21 cellular contexts compared by ENCODE assay signal in genomic region chr11:40315122-40315521, GRCh38.
DNase-seq lines count a peak whose midpoint lies in the region; ATAC-seq, FAIRE-seq and TF ChIP-seq lines count a peak whose summit lies in the region.
"Had no signal": no experiment of that assay in that cellular context is flagged by ENCODE, and none has a peak within 500 bp of the region (broad histone marks: within the 10 kb centered on the region; RNA-seq: fewer than 3 reads in every experiment).

No MANE protein-coding gene starts in this region.

- DNase-seq in K562 (ENCODE audit: extremely low read depth in 1 of 4, low spot score in 3 of 4) (no peak), frontal cortex (ENCODE audit: low spot score in 2 of 2) (no peak), HTR-8/SVneo (ENCODE audit: insufficient read length, low spot score) (no peak), NCI-H2029 treated with DMSO at 0.1 percent for 48 hours (lab: John Stamatoyannopoulos, UW) (no peak)
- DNase-seq in effector memory CD4-positive, alpha-beta T cell, result no peak
- DNase-seq: AML-193; Caco-2; Calu3; CD4-positive, alpha-beta T cell; CD8-positive, alpha-beta T cell; DMS79 treated with DMSO at 0.1 percent for 48 hours; GDM1 had no signal

- no peak overlapping the region for H3K4me3 ChIP-seq in K562
- no peak overlapping the region for H3K4me3 ChIP-seq in effector memory CD4-positive, alpha-beta T cell (ENCODE audit: insufficient read depth, low read depth, low read length, poor library complexity, severe bottlenecking)
- H3K4me3 ChIP-seq: BLaER1 treated with 17β-estradiol and CSF1 and Interleukin-3, amounts not matched to agents 10 nM and 100 nM; GM12878 had no signal

- H3K27ac ChIP-seq in K562 (ENCODE audit: extremely low read depth, low read depth, low read length), result no peak overlapping the region
- H3K27ac ChIP-seq in effector memory CD4-positive, alpha-beta T cell (ENCODE audit: insufficient read depth, low read length, poor library complexity, severe bottlenecking), result no peak overlapping the region
- H3K27ac ChIP-seq: 22Rv1, C4-2B had no signal

- H3K79me2 ChIP-seq in K562 (ENCODE audit: control insufficient read depth, insufficient read depth, low read length), result no peaks in the 10 kb centered on the region

- TF ChIP-seq CTCF in K562 (IDR thresholded peaks at IDR 0.05 in 2 of 3, conservative IDR thresholded peaks at IDR 0.05 in 1 of 3; ENCODE audit: insufficient read depth in 2 of 3, low read depth in 1 of 3, low read length in 3 of 3), result no peak

- no peak for TF ChIP-seq RAD21 in K562 (CRISPR knock-in tag; conservative IDR thresholded peaks at IDR 0.05 in 1 of 2, IDR thresholded peaks at IDR 0.05 in 1 of 2)

- H3K9me3 ChIP-seq in K562 (replicated peaks; ENCODE audit: control insufficient read depth, insufficient read depth, low read depth, low read length), result no peaks in the 10 kb centered on the region
- H3K9me3 ChIP-seq in effector memory CD4-positive, alpha-beta T cell (ENCODE audit: control insufficient read depth, low read length), result no peaks in the 10 kb centered on the region
- H3K9me3 ChIP-seq: BLaER1 treated with 17β-estradiol and CSF1 and Interleukin-3, amounts not matched to agents 10 nM and 100 nM; Caco-2 had no signal

- H3K4me1 ChIP-seq in K562 (replicated peaks in 1 of 2; ENCODE audit: control insufficient read depth in 2 of 2, insufficient read depth in 2 of 2, low read length in 2 of 2), result no peaks in the 10 kb centered on the region
- no peaks in the 10 kb centered on the region for H3K4me1 ChIP-seq in effector memory CD4-positive, alpha-beta T cell (ENCODE audit: control insufficient read depth, insufficient read depth, low read length, poor library complexity, severe bottlenecking)
- H3K4me1 ChIP-seq: Caco-2 had no signal

- no peaks in the 10 kb centered on the region for H3K27me3 ChIP-seq in K562 (ENCODE audit: control insufficient read depth in 2 of 2, insufficient read depth in 2 of 2, low read length in 2 of 2)
- no peaks in the 10 kb centered on the region for H3K27me3 ChIP-seq in effector memory CD4-positive, alpha-beta T cell (replicated peaks; ENCODE audit: control insufficient read depth, insufficient read depth, low read length, poor library complexity, severe bottlenecking)
- H3K27me3 ChIP-seq: BLaER1 treated with 17β-estradiol and CSF1 and Interleukin-3, amounts not matched to agents 10 nM and 100 nM had no signal

- H4K20me1 ChIP-seq in K562 (replicated peaks; ENCODE audit: control insufficient read depth, insufficient read depth, low read length), result no peaks in the 10 kb centered on the region
- H4K20me1 ChIP-seq: BLaER1 treated with 17β-estradiol and CSF1 and Interleukin-3, amounts not matched to agents 10 nM and 100 nM had no signal

- no peak overlapping the region for H3K4me2 ChIP-seq in K562 (ENCODE audit: insufficient read depth, low read length)

- no peak overlapping the region for H2AFZ ChIP-seq in K562 (ENCODE audit: low read depth, low read length)

- FAIRE-seq in A204.1 (lab: Jason Lieb, UNC) (peak; percentile 48), G401.6 (lab: Jason Lieb, UNC) (peak; percentile 49), K562 (lab: Jason Lieb, UNC) (no peak), frontal cortex (lab: Jason Lieb, UNC) (peak; percentile 78), HTR-8/SVneo (lab: Jason Lieb, UNC) (no peak)
- FAIRE-seq: GM12878, GM12892, GM18507 had no signal

- intact Hi-C loops in K562 (cut with micrococcal nuclease), result no loop called here

- ATAC-seq in K562, result no peak
- no peak for ATAC-seq in GM21423 (IDR thresholded peaks at IDR 0.05; ENCODE audit: unreplicated experiment)
- ATAC-seq: CD8-positive, alpha-beta T cell; GM12878 had no signal

- no TSS peak for BruUV-seq in K562 (replicated peaks; lab: Mats Ljungman, UMichigan)

- in situ Hi-C loops in K562 (cut with MboI), result no loop called here

- H3K9me1 ChIP-seq in K562 (ENCODE audit: control insufficient read depth, insufficient read depth, low read length), result no peaks in the 10 kb centered on the region

- no peak for TF ChIP-seq EP300 in K562 (IDR thresholded peaks at IDR 0.05; ENCODE audit: low read length)

- WGBS in K562 (ENCODE audit: insufficient coverage, low coverage, missing lambda C conversion rate), result 0% methylated on average over 1 of the region's 1 CpG

- no peaks in the 10 kb centered on the region for H3K36me3 ChIP-seq in K562 (ENCODE audit: control insufficient read depth, insufficient read depth, low read length)
- no peaks in the 10 kb centered on the region for H3K36me3 ChIP-seq in effector memory CD4-positive, alpha-beta T cell (ENCODE audit: control insufficient read depth, insufficient read depth, low read length)
- H3K36me3 ChIP-seq: BLaER1 treated with 17β-estradiol and CSF1 and Interleukin-3, amounts not matched to agents 10 nM and 100 nM had no signal

- CTCF ChIA-PET in K562 (lab: Yijun Ruan, JAX; ENCODE audit: low intra/inter-chr PET ratio), result no interaction called here

- no peak for TF ChIP-seq POLR2A in K562 (conservative IDR thresholded peaks at IDR 0.05)

- H3K9ac ChIP-seq in K562 (ENCODE audit: insufficient read depth in 1 of 2, low read depth in 2 of 2, low read length in 2 of 2), result no peak overlapping the region
- H3K9ac ChIP-seq: BLaER1 treated with 17β-estradiol and CSF1 and Interleukin-3, amounts not matched to agents 10 nM and 100 nM had no signal

- POLR2A ChIA-PET in K562 (lab: Yijun Ruan, JAX), result no interaction called here

TF ChIP-seq in K562, 482 proteins besides CTCF, POLR2A, EP300 and RAD21:
- TF ChIP-seq ZNF316 (IDR thresholded peaks at IDR 0.05) (peak; percentile 34; the same call in 1 of the 2 replicates), RBM22 (IDR thresholded peaks at IDR 0.05; ENCODE audit: low read depth, low read length, poor library complexity, severe bottlenecking) (no peak)
TF ChIP-seq in K562: peak in this region for 1.
